ENCODE assay signal across 18 cellular contexts in genomic region chr17:49752508-49752907, GRCh38. TPM values are rescaled to one million over a fixed set of nuclear protein-coding genes. Genes with fewer than 3 reads are reported as not detected.
DNase-seq lines count a peak whose midpoint lies in the region; ATAC-seq and TF ChIP-seq lines count a peak whose summit lies in the region.
"Had no signal": no experiment of that assay in that cellular context is flagged by ENCODE, and none has a peak within 500 bp of the region (broad histone marks: within the 10 kb centered on the region; RNA-seq: fewer than 3 reads in every experiment).

No MANE protein-coding gene starts in this region.

- POLR2A ChIA-PET in T-cell (lab: Charles Lee): interaction anchor here (0.5 to 1.0 kb wide), 9 partner anchors 9 to 1413 kb away, joined by 3 to 7 read pairs (median 4); no protein-coding TSS in a partner anchor

- H3K4me1 ChIP-seq in right cardiac atrium (ENCODE audit: control insufficient read depth, insufficient read depth, low read length): peaks cover 18% of the 10 kb centered on the region
- peaks cover 0 to 56% (median 0%) of the 10 kb centered on the region in 3 donors for H3K4me1 ChIP-seq in gastroesophageal sphincter
- peaks cover 0 to 41% (median 19%) of the 10 kb centered on the region in 4 donors for H3K4me1 ChIP-seq in stomach

- ATAC-seq in stimulated activated naive CD8-positive, alpha-beta T cell treated with anti-CD3 and anti-CD28 coated beads, Interleukin-15, amount 100 ng/mL, for 72 hours: no peak
- no peak for ATAC-seq in T-cell (replicated peaks in 1 of 4)
- ATAC-seq in right cardiac atrium: no peak
- ATAC-seq in gastroesophageal sphincter: no peak
- ATAC-seq: left lung, mucosa of descending colon had no signal

- H3K27ac ChIP-seq in right cardiac atrium (ENCODE audit: low read length) (peak overlapping the region; percentile 56), gastroesophageal sphincter (no peak overlapping the region), stomach (no peak overlapping the region)
- H3K27ac ChIP-seq: esophagus squamous epithelium, left lung, tibial artery had no signal

- H3K27me3 ChIP-seq in right cardiac atrium (ENCODE audit: control insufficient read depth, insufficient read depth) (no peaks in the 10 kb centered on the region), gastroesophageal sphincter (no peaks in the 10 kb centered on the region), stomach (no peaks in the 10 kb centered on the region)
- H3K27me3 ChIP-seq: esophagus squamous epithelium, left lung, tibial artery had no signal

- no peak for DNase-seq in stimulated activated naive CD8-positive, alpha-beta T cell treated with anti-CD3 and anti-CD28 coated beads, Interleukin-15, amount 100 ng/mL, for 72 hours
- DNase-seq in T-cell (no peak), right cardiac atrium (no peak), DMS153 treated with DMSO at 0.1 percent for 48 hours (lab: John Stamatoyannopoulos, UW; ENCODE audit: unreplicated experiment) (no peak), stomach (no peak)
- DNase-seq: AML-193; effector CD4-positive, alpha-beta T cell; esophagus squamous epithelium; GOT3; KG1; left lung; mucosa of descending colon; NCI-H1048; NCI-H2029; nucleus accumbens; tibial artery had no signal

- intact Hi-C loops in right cardiac atrium (cut with DNase I) (no loop called here), stomach (cut with DNase I; ENCODE audit: low total_unique reads) (no loop called here)

- peaks cover 25% of the 10 kb centered on the region for H3K36me3 Mint-ChIP-seq in stimulated activated naive CD8-positive, alpha-beta T cell treated with anti-CD3 and anti-CD28 coated beads, Interleukin-15, Interleukin-2, amounts not matched to agents 100 ng/mL and 50 ng/mL, for 24 hours (ENCODE audit: low read depth)
- H3K36me3 Mint-ChIP-seq in T-cell: peaks cover 36% of the 10 kb centered on the region

- H3K36me3 ChIP-seq in gastroesophageal sphincter: peaks cover 0 to under 1% of the 10 kb centered on the region in 2 donors
- H3K36me3 ChIP-seq in stomach: peaks cover 0 to 6% (median 3%) of the 10 kb centered on the region in 4 donors
- H3K36me3 ChIP-seq: esophagus squamous epithelium had no signal

- TF ChIP-seq EP300 in gastroesophageal sphincter (IDR thresholded peaks at IDR 0.05) (no peak), stomach (IDR thresholded peaks at IDR 0.05) (no peak)

- TF ChIP-seq CTCF in gastroesophageal sphincter (IDR thresholded peaks at IDR 0.05) (no peak), stomach (IDR thresholded peaks at IDR 0.05) (no peak)

- no peak overlapping the region for H3K4me3 Mint-ChIP-seq in stimulated activated naive CD8-positive, alpha-beta T cell treated with anti-CD3 and anti-CD28 coated beads, Interleukin-15, Interleukin-2, amounts not matched to agents 100 ng/mL and 50 ng/mL, for 24 hours
- no peak overlapping the region for H3K4me3 Mint-ChIP-seq in stimulated activated naive CD8-positive, alpha-beta T cell treated with anti-CD3 and anti-CD28 coated beads, Interleukin-15, amount 100 ng/mL, for 72 hours
- H3K4me3 Mint-ChIP-seq in T-cell: no peak overlapping the region

- no peak overlapping the region for H3K4me3 ChIP-seq in right cardiac atrium (ENCODE audit: low read length)
- H3K4me3 ChIP-seq in gastroesophageal sphincter: no peak overlapping the region
- no peak overlapping the region for H3K4me3 ChIP-seq in stomach
- H3K4me3 ChIP-seq: esophagus squamous epithelium, left lung, mucosa of descending colon, tibial artery had no signal

- CTCF ChIA-PET in T-cell (lab: Charles Lee): interaction anchor here (0.5 to 1.6 kb wide), 4 partner anchors 12 to 113 kb away, joined by 3 to 5 read pairs (median 4); partner anchors contain the start of gene FAM117A (in 1 of the 2)

- no peaks in the 10 kb centered on the region for H3K27me3 Mint-ChIP-seq in stimulated activated naive CD8-positive, alpha-beta T cell treated with anti-CD3 and anti-CD28 coated beads, Interleukin-15, Interleukin-2, amounts not matched to agents 100 ng/mL and 50 ng/mL, for 24 hours
- no peaks in the 10 kb centered on the region for H3K27me3 Mint-ChIP-seq in stimulated activated naive CD8-positive, alpha-beta T cell treated with anti-CD3 and anti-CD28 coated beads, Interleukin-15, amount 100 ng/mL, for 72 hours
- H3K27me3 Mint-ChIP-seq in T-cell: no peaks in the 10 kb centered on the region

- TF ChIP-seq POLR2A in gastroesophageal sphincter (IDR thresholded peaks at IDR 0.05) (no peak), stomach (IDR thresholded peaks at IDR 0.05) (no peak)

- H3K4me1 Mint-ChIP-seq in stimulated activated naive CD8-positive, alpha-beta T cell treated with anti-CD3 and anti-CD28 coated beads, Interleukin-15, Interleukin-2, amounts not matched to agents 100 ng/mL and 50 ng/mL, for 24 hours (ENCODE audit: low read depth): peaks cover 85% of the 10 kb centered on the region
- H3K4me1 Mint-ChIP-seq in stimulated activated naive CD8-positive, alpha-beta T cell treated with anti-CD3 and anti-CD28 coated beads, Interleukin-15, amount 100 ng/mL, for 72 hours: peaks cover 94% of the 10 kb centered on the region
- H3K4me1 Mint-ChIP-seq in T-cell: peaks cover 66 to 87% (median 85%) of the 10 kb centered on the region in 3 donors

- no peaks in the 10 kb centered on the region for H3K9me3 Mint-ChIP-seq in stimulated activated naive CD8-positive, alpha-beta T cell treated with anti-CD3 and anti-CD28 coated beads, Interleukin-15, Interleukin-2, amounts not matched to agents 100 ng/mL and 50 ng/mL, for 24 hours
- H3K9me3 Mint-ChIP-seq in stimulated activated naive CD8-positive, alpha-beta T cell treated with anti-CD3 and anti-CD28 coated beads, Interleukin-15, amount 100 ng/mL, for 72 hours: no peaks in the 10 kb centered on the region
- no peaks in the 10 kb centered on the region for H3K9me3 Mint-ChIP-seq in T-cell

- peak overlapping the region; percentile 18 for H3K27ac Mint-ChIP-seq in stimulated activated naive CD8-positive, alpha-beta T cell treated with anti-CD3 and anti-CD28 coated beads, Interleukin-15, Interleukin-2, amounts not matched to agents 100 ng/mL and 50 ng/mL, for 24 hours
- H3K27ac Mint-ChIP-seq in stimulated activated naive CD8-positive, alpha-beta T cell treated with anti-CD3 and anti-CD28 coated beads, Interleukin-15, amount 100 ng/mL, for 72 hours: peak overlapping the region in 1 of 2 donors; percentile 42
- peak overlapping the region; percentile 86 to 96 for H3K27ac Mint-ChIP-seq in T-cell

- WGBS in right cardiac atrium: 62% methylated on average over 3 of the region's 3 CpGs
- WGBS in gastroesophageal sphincter (ENCODE audit: low coverage in 1 of 2), 2 donors: 67 to 82% methylated on average over 3 of the region's 3 CpGs
- 87 to 94% (median 90%) methylated on average over 3 of the region's 3 CpGs for WGBS in stomach, 5 donors

- H3K9me3 ChIP-seq in right cardiac atrium (ENCODE audit: control insufficient read depth, low read length): no peaks in the 10 kb centered on the region
- H3K9me3 ChIP-seq in gastroesophageal sphincter: no peaks in the 10 kb centered on the region
- H3K9me3 ChIP-seq in stomach: no peaks in the 10 kb centered on the region
- H3K9me3 ChIP-seq: esophagus squamous epithelium, left lung, mucosa of descending colon, tibial artery had no signal

RNA-seq across cellular contexts. Expression of gene FAM117A, which starts 11.4 kb away (rescaled TPM):
- total RNA-seq in T-cell: 100 to 1,000 TPM in 2 of 5 donors, 10 to 100 TPM in 3; 71.9 to 105 (median 99.1) TPM
- 10 to 100 TPM in 3 of 4 donors, 1 to 10 TPM in 1; 9.9 to 22.8 (median 17.5) TPM for total RNA-seq in right cardiac atrium
- 16.9 TPM for polyA plus RNA-seq in right cardiac atrium
- 10 to 100 TPM; 12.4 to 39.5 (median 19.8) TPM for total RNA-seq in gastroesophageal sphincter
- 10 to 100 TPM in 2 of 5 donors, 1 to 10 TPM in 2, under 1 TPM in 1; 0.58 to 39.7 (median 6.7) TPM for total RNA-seq in stomach
- polyA plus RNA-seq in stomach: 1 to 10 TPM; 5.3 to 7.0 (median 5.6) TPM

RNA-seq across cellular contexts. Expression of gene KAT7, which starts 36.0 kb away (rescaled TPM):
- total RNA-seq in T-cell: 100 to 1,000 TPM in 2 of 5 donors, 10 to 100 TPM in 3; 96.8 to 197 (median 99.7) TPM
- total RNA-seq in right cardiac atrium: 10 to 100 TPM; 55.8 to 68.2 (median 57.2) TPM
- 17.5 TPM for polyA plus RNA-seq in right cardiac atrium
- 10 to 100 TPM; 37.7 to 54.1 (median 46.1) TPM for total RNA-seq in gastroesophageal sphincter
- total RNA-seq in stomach: 10 to 100 TPM in 4 of 5 donors, 1 to 10 TPM in 1; 9.3 to 92.4 (median 31.2) TPM
- polyA plus RNA-seq in stomach: 10 to 100 TPM in 1 of 3 donors, 1 to 10 TPM in 2; 5.0 to 12.7 (median 9.0) TPM

RNA-seq across cellular contexts. Expression of gene SLC35B1, which starts 44.7 kb away (rescaled TPM):
- total RNA-seq in T-cell: 10 to 100 TPM; 40.5 to 57.1 (median 42.8) TPM
- total RNA-seq in right cardiac atrium: 10 to 100 TPM; 48.6 to 75.5 (median 56.2) TPM
- 56.1 TPM for polyA plus RNA-seq in right cardiac atrium
- total RNA-seq in gastroesophageal sphincter: 10 to 100 TPM; 17.9 to 35.6 (median 19.5) TPM
- total RNA-seq in stomach: 10 to 100 TPM; 36.2 to 59.8 (median 48.1) TPM
- polyA plus RNA-seq in stomach: 10 to 100 TPM; 26.3 to 36.2 (median 34.2) TPM
